In genomic region chr1:152960452-152961044, GRCh38 we compare ENCODE assay signal across 16 cellular contexts. TPM values are rescaled to one million over a fixed set of nuclear protein-coding genes. Genes with fewer than 3 reads are reported as not detected.
DNase-seq lines count a peak whose midpoint lies in the region; ATAC-seq and TF ChIP-seq lines count a peak whose summit lies in the region.
"Had no signal": no experiment of that assay in that cellular context is flagged by ENCODE, and none has a peak within 500 bp of the region (broad histone marks: within the 10 kb centered on the region; RNA-seq: fewer than 3 reads in every experiment).

No MANE protein-coding gene starts in this region.

- H3K9me3 ChIP-seq in body of pancreas (no peaks in the 10 kb centered on the region), upper lobe of right lung (no peaks in the 10 kb centered on the region)
- H3K9me3 ChIP-seq: Caco-2 had no signal

- H3K27me3 ChIP-seq in body of pancreas: no peaks in the 10 kb centered on the region
- H3K27me3 ChIP-seq in upper lobe of right lung: no peaks in the 10 kb centered on the region

- H3K36me3 ChIP-seq in body of pancreas (replicated peaks in 1 of 2; ENCODE audit: insufficient read depth in 1 of 2, low read depth in 2 of 2) (no peaks in the 10 kb centered on the region), upper lobe of right lung (no peaks in the 10 kb centered on the region)

- no peak overlapping the region for H3K4me3 ChIP-seq in LNCaP clone FGC (ENCODE audit: low read depth, low read length)
- no peak overlapping the region for H3K4me3 ChIP-seq in body of pancreas
- no peak overlapping the region for H3K4me3 ChIP-seq in upper lobe of right lung

- no peak overlapping the region for H3K4me3 Mint-ChIP-seq in activated CD4-positive, alpha-beta T cell treated with anti-CD3 and anti-CD28 coated beads for 36 hours
- H3K4me3 Mint-ChIP-seq: activated naive CD4-positive, alpha-beta T cell treated with anti-CD3 and anti-CD28 coated beads, Interleukin-2, amount 50 U/mL, for 24 hours; stimulated activated naive CD8-positive, alpha-beta T cell treated with anti-CD3 and anti-CD28 coated beads, Interleukin-15, Interleukin-2, amounts not matched to agents 100 ng/mL and 50 ng/mL, for 24 hours had no signal

- no peaks in the 10 kb centered on the region for H3K9me3 Mint-ChIP-seq in activated CD4-positive, alpha-beta T cell treated with anti-CD3 and anti-CD28 coated beads for 36 hours (ENCODE audit: low read depth)
- H3K9me3 Mint-ChIP-seq: activated naive CD4-positive, alpha-beta T cell treated with anti-CD3 and anti-CD28 coated beads, Interleukin-2, amount 50 U/mL, for 24 hours; stimulated activated naive CD8-positive, alpha-beta T cell treated with anti-CD3 and anti-CD28 coated beads, Interleukin-15, Interleukin-2, amounts not matched to agents 100 ng/mL and 50 ng/mL, for 24 hours had no signal

- 56 to 62% methylated on average over 10 of the region's 10 CpGs for WGBS in body of pancreas, 2 donors

- H3K27ac ChIP-seq in body of pancreas (no peak overlapping the region), upper lobe of right lung (no peak overlapping the region)

- no peak overlapping the region for H3K27ac Mint-ChIP-seq in activated CD4-positive, alpha-beta T cell treated with anti-CD3 and anti-CD28 coated beads for 36 hours
- H3K27ac Mint-ChIP-seq: activated naive CD4-positive, alpha-beta T cell treated with anti-CD3 and anti-CD28 coated beads, Interleukin-2, amount 50 U/mL, for 24 hours; stimulated activated naive CD8-positive, alpha-beta T cell treated with anti-CD3 and anti-CD28 coated beads, Interleukin-15, Interleukin-2, amounts not matched to agents 100 ng/mL and 50 ng/mL, for 24 hours had no signal

- intact Hi-C loops in activated CD4-positive, alpha-beta T cell treated with anti-CD3 and anti-CD28 coated beads for 36 hours (cut with DNase I, micrococcal nuclease): no loop called here
- intact Hi-C loops in body of pancreas (cut with DNase I) (no loop called here), upper lobe of right lung (cut with DNase I) (no loop called here)

- no peak for ATAC-seq in activated CD4-positive, alpha-beta T cell treated with anti-CD3 and anti-CD28 coated beads for 36 hours
- ATAC-seq in body of pancreas (no peak), upper lobe of right lung (peak; percentile 12)

- DNase-seq in activated CD4-positive, alpha-beta T cell treated with anti-CD3 and anti-CD28 coated beads for 36 hours: peak; percentile 11
- no peak for DNase-seq in activated CD4-positive, alpha-beta T cell treated with anti-CD3 and anti-CD28 coated beads for 1 hour
- no peak for DNase-seq in LNCaP clone FGC (ENCODE audit: low read depth)
- peak in 3 of 4 donors; percentile 8 to 24 (median 18) for DNase-seq in body of pancreas
- no peak for DNase-seq in upper lobe of right lung
- no peak for DNase-seq in EL
- DNase-seq in activated T-cell treated with anti-CD3 and anti-CD28 coated beads, Interleukin-2, amount 50 U/mL, for 48 hours: no peak
- no peak for DNase-seq in ecto neural progenitor cell (ENCODE audit: low spot score)
- DNase-seq: ACHN, foreskin fibroblast, midbrain, occipital lobe had no signal

- peak; percentile 58 for TF ChIP-seq CTCF in LNCaP clone FGC (IDR thresholded peaks at IDR 0.05; ENCODE audit: control insufficient read depth, extremely low read depth, insufficient read depth)
- peak in 6 of 7 experiments; percentile 8 to 52 (median 29) for TF ChIP-seq CTCF in body of pancreas (IDR thresholded peaks at IDR 0.05)
- TF ChIP-seq CTCF in upper lobe of right lung (IDR thresholded peaks at IDR 0.05): no peak

- H3K36me3 Mint-ChIP-seq in activated CD4-positive, alpha-beta T cell treated with anti-CD3 and anti-CD28 coated beads for 36 hours (ENCODE audit: low read depth): no peaks in the 10 kb centered on the region
- H3K36me3 Mint-ChIP-seq: activated naive CD4-positive, alpha-beta T cell treated with anti-CD3 and anti-CD28 coated beads, Interleukin-2, amount 50 U/mL, for 24 hours had no signal

- CTCF ChIA-PET in activated CD4-positive, alpha-beta T cell treated with anti-CD3 and anti-CD28 coated beads for 36 hours (lab: Charles Lee): no interaction called here

- TF ChIP-seq POLR2A in body of pancreas (IDR thresholded peaks at IDR 0.05): no peak

- H3K4me1 ChIP-seq in body of pancreas: no peaks in the 10 kb centered on the region
- H3K4me1 ChIP-seq in upper lobe of right lung: no peaks in the 10 kb centered on the region
- H3K4me1 ChIP-seq: Caco-2 had no signal

- no peaks in the 10 kb centered on the region for H3K4me1 Mint-ChIP-seq in activated CD4-positive, alpha-beta T cell treated with anti-CD3 and anti-CD28 coated beads for 36 hours
- H3K4me1 Mint-ChIP-seq: activated naive CD4-positive, alpha-beta T cell treated with anti-CD3 and anti-CD28 coated beads, Interleukin-2, amount 50 U/mL, for 24 hours had no signal

- peaks cover 5% of the 10 kb centered on the region for H3K27me3 Mint-ChIP-seq in activated CD4-positive, alpha-beta T cell treated with anti-CD3 and anti-CD28 coated beads for 36 hours

- POLR2A ChIA-PET in activated CD4-positive, alpha-beta T cell treated with anti-CD3 and anti-CD28 coated beads for 36 hours (lab: Charles Lee): interaction anchor here (0.9 kb wide), 1 partner anchor 8 kb away, joined by 3 read pairs; no protein-coding TSS in a partner anchor

RNA-seq across cellular contexts. Expression of gene SPRR4, which starts 9.9 kb away (rescaled TPM):
- not detected for total RNA-seq in activated CD4-positive, alpha-beta T cell treated with anti-CD3 and anti-CD28 coated beads for 36 hours
- total RNA-seq in body of pancreas: not detected
- total RNA-seq in upper lobe of right lung: not detected
- total RNA-seq: Caco-2, occipital lobe, skeletal muscle tissue had no signal

RNA-seq across cellular contexts. Expression of gene SPRR5, which starts 13.5 kb away (rescaled TPM):
- total RNA-seq in activated CD4-positive, alpha-beta T cell treated with anti-CD3 and anti-CD28 coated beads for 36 hours: not detected
- total RNA-seq in body of pancreas (not detected), upper lobe of right lung (not detected)
- total RNA-seq: Caco-2, occipital lobe, skeletal muscle tissue had no signal

RNA-seq across cellular contexts. Expression of gene SPRR1A, which starts 23.3 kb away (rescaled TPM):
- total RNA-seq in activated CD4-positive, alpha-beta T cell treated with anti-CD3 and anti-CD28 coated beads for 36 hours: not detected
- not detected for total RNA-seq in body of pancreas
- not detected for total RNA-seq in upper lobe of right lung
- total RNA-seq: Caco-2, occipital lobe, skeletal muscle tissue had no signal

RNA-seq across cellular contexts. Expression of gene SPRR3, which starts 41.0 kb away (rescaled TPM):
- total RNA-seq in activated CD4-positive, alpha-beta T cell treated with anti-CD3 and anti-CD28 coated beads for 36 hours: not detected
- total RNA-seq in body of pancreas: not detected
- not detected for total RNA-seq in upper lobe of right lung
- total RNA-seq: skeletal muscle tissue had no signal

RNA-seq across cellular contexts. Expression of gene IVL, which starts 52.2 kb away (rescaled TPM):
- total RNA-seq in activated CD4-positive, alpha-beta T cell treated with anti-CD3 and anti-CD28 coated beads for 36 hours: under 1 TPM in 1 of 2 experiments, not detected in 1; 0.07 TPM
- not detected for total RNA-seq in body of pancreas
- not detected for total RNA-seq in upper lobe of right lung
- total RNA-seq: Caco-2, occipital lobe, skeletal muscle tissue had no signal

Comparison
In these comparisons a context has a peak if more than half of its experiments do, and no peak if none do; other contexts are left out.
1. DNase-seq: peak in activated CD4-positive, alpha-beta T cell treated with anti-CD3 and anti-CD28 coated beads for 36 hours (single experiment) and body of pancreas (3 of 4); none in activated CD4-positive, alpha-beta T cell treated with anti-CD3 and anti-CD28 coated beads for 1 hour (single experiment), LNCaP clone FGC (single experiment), upper lobe of right lung (single experiment), EL (single experiment), activated T-cell treated with anti-CD3 and anti-CD28 coated beads, Interleukin-2, amount 50 U/mL, for 48 hours (0 of 2) and ecto neural progenitor cell (single experiment).